ENCODE assay signal across 8 cellular contexts in genomic region chr3:131033480-131034080, GRCh38. TPM values are rescaled to one million over a fixed set of nuclear protein-coding genes. Genes with fewer than 3 reads are reported as not detected.
DNase-seq lines count a peak whose midpoint lies in the region; ATAC-seq and TF ChIP-seq lines count a peak whose summit lies in the region.

No MANE protein-coding gene starts in this region.

- H3K4me3 ChIP-seq in BJ (ENCODE audit: low read depth, low read length) (no peak overlapping the region), GM12875 (ENCODE audit: low read depth, low read length) (no peak overlapping the region)

- POLR2A ChIA-PET in BJ (lab: Charles Lee): no interaction called here

- TF ChIP-seq CTCF in BJ (IDR thresholded peaks at IDR 0.05; ENCODE audit: insufficient read depth, low read depth, low read length) (peak; percentile 55), GM12875 (IDR thresholded peaks at IDR 0.05; ENCODE audit: borderline replicate concordance, insufficient read depth, low read depth, low read length) (peak; percentile 23; the same call in 1 of the 2 replicates)

- DNase-seq in BJ (ENCODE audit: low read depth) (no peak), LHCN-M2 (ENCODE audit: low read depth) (peak; percentile 44), fibroblast of peridontal ligament (ENCODE audit: extremely low read depth) (peak; percentile 75), renal cortical epithelial cell (ENCODE audit: low read depth) (peak; percentile 47), cortex of kidney (lab: John Stamatoyannopoulos, UW) (no peak), GOT3 (lab: John Stamatoyannopoulos, UW) (no peak)

- no peaks in the 10 kb centered on the region for H3K27me3 ChIP-seq in BJ (ENCODE audit: control insufficient read depth, insufficient read depth, low read length)

- no peaks in the 10 kb centered on the region for H3K36me3 ChIP-seq in BJ (ENCODE audit: control insufficient read depth, insufficient read depth, low read length)

- CTCF ChIA-PET in BJ (lab: Yijun Ruan, JAX): interaction anchor here (0.6 to 1.9 kb wide), 10 partner anchors 8 to 762 kb away, joined by 3 to 6 read pairs (median 4); partner anchors contain the start of gene ATP2C1

- ATAC-seq in SK-N-SH treated with all-trans-retinoic acid at 6 μM for 48 hours: peak; percentile 83

TF ChIP-seq in SK-N-SH treated with all-trans-retinoic acid at 6 μM for 48 hours, 23 proteins besides CTCF, POLR2A, EP300 and RAD21:
- TF ChIP-seq, protein P1, sequence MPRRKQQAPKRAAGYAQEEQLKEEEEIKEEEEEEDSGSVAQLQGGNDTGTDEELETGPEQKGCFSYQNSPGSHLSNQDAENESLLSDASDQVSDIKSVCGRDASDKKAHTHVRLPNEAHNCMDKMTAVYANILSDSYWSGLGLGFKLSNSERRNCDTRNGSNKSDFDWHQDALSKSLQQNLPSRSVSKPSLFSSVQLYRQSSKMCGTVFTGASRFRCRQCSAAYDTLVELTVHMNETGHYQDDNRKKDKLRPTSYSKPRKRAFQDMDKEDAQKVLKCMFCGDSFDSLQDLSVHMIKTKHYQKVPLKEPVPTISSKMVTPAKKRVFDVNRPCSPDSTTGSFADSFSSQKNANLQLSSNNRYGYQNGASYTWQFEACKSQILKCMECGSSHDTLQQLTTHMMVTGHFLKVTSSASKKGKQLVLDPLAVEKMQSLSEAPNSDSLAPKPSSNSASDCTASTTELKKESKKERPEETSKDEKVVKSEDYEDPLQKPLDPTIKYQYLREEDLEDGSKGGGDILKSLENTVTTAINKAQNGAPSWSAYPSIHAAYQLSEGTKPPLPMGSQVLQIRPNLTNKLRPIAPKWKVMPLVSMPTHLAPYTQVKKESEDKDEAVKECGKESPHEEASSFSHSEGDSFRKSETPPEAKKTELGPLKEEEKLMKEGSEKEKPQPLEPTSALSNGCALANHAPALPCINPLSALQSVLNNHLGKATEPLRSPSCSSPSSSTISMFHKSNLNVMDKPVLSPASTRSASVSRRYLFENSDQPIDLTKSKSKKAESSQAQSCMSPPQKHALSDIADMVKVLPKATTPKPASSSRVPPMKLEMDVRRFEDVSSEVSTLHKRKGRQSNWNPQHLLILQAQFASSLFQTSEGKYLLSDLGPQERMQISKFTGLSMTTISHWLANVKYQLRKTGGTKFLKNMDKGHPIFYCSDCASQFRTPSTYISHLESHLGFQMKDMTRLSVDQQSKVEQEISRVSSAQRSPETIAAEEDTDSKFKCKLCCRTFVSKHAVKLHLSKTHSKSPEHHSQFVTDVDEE (CRISPR knock-in tag; IDR thresholded peaks at IDR 0.05): no peak
- TF ChIP-seq CSRNP3 (CRISPR knock-in tag; IDR thresholded peaks at IDR 0.05) (no peak), ISL1 (CRISPR knock-in tag; IDR thresholded peaks at IDR 0.05) (no peak), TOX (CRISPR knock-in tag; IDR thresholded peaks at IDR 0.05; ENCODE audit: borderline replicate concordance) (no peak), OSR1 (CRISPR knock-in tag; IDR thresholded peaks at IDR 0.05) (no peak), ZNF565 (CRISPR knock-in tag; conservative IDR thresholded peaks at IDR 0.05; ENCODE audit: low read depth) (no peak), TCF4 (CRISPR knock-in tag; IDR thresholded peaks at IDR 0.05; ENCODE audit: borderline replicate concordance) (no peak), ARNTL (CRISPR knock-in tag; IDR thresholded peaks at IDR 0.05; ENCODE audit: borderline replicate concordance, low read depth) (no peak), ZFP3 (CRISPR knock-in tag; IDR thresholded peaks at IDR 0.05) (no peak), BACH2 (CRISPR knock-in tag; IDR thresholded peaks at IDR 0.05; ENCODE audit: borderline replicate concordance) (no peak), ZFP30 (CRISPR knock-in tag; IDR thresholded peaks at IDR 0.05) (no peak)
- TF ChIP-seq, protein P2, sequence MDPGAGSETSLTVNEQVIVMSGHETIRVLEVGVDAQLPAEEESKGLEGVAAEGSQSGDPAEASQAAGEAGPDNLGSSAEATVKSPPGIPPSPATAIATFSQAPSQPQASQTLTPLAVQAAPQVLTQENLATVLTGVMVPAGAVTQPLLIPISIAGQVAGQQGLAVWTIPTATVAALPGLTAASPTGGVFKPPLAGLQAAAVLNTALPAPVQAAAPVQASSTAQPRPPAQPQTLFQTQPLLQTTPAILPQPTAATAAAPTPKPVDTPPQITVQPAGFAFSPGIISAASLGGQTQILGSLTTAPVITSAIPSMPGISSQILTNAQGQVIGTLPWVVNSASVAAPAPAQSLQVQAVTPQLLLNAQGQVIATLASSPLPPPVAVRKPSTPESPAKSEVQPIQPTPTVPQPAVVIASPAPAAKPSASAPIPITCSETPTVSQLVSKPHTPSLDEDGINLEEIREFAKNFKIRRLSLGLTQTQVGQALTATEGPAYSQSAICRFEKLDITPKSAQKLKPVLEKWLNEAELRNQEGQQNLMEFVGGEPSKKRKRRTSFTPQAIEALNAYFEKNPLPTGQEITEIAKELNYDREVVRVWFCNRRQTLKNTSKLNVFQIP (CRISPR knock-in tag; IDR thresholded peaks at IDR 0.05; ENCODE audit: borderline replicate concordance, low read depth): no peak
- TF ChIP-seq, protein P3, sequence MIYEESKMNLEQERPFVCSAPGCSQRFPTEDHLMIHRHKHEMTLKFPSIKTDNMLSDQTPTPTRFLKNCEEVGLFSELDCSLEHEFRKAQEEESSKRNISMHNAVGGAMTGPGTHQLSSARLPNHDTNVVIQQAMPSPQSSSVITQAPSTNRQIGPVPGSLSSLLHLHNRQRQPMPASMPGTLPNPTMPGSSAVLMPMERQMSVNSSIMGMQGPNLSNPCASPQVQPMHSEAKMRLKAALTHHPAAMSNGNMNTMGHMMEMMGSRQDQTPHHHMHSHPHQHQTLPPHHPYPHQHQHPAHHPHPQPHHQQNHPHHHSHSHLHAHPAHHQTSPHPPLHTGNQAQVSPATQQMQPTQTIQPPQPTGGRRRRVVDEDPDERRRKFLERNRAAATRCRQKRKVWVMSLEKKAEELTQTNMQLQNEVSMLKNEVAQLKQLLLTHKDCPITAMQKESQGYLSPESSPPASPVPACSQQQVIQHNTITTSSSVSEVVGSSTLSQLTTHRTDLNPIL (CRISPR knock-in tag; IDR thresholded peaks at IDR 0.05; ENCODE audit: low read depth): no peak

RNA-seq across cellular contexts. Expression of gene NEK11, which starts 6.9 kb away (rescaled TPM):
- polyA plus RNA-seq in BJ (2011; rRNA removed): 2.6 and 5.9 TPM in 2 replicates
- polyA minus RNA-seq in BJ (2011; rRNA and poly(A)+ RNA removed): 2.9 and 3.7 TPM in 2 replicates
- total RNA-seq in LHCN-M2 (2014; rRNA removed) (6.1 and 13.3 TPM in 2 replicates), renal cortical epithelial cell (14.4 and 28.6 TPM in 2 replicates)
- 5.1 TPM for polyA plus RNA-seq in LHCN-M2 (2012)

RNA-seq across cellular contexts. Expression of gene ASTE1, which starts 7.0 kb away (rescaled TPM):
- polyA plus RNA-seq in BJ (2011; rRNA removed): 4.5 and 5.7 TPM in 2 replicates
- polyA minus RNA-seq in BJ (2011; rRNA and poly(A)+ RNA removed): 6.0 and 6.3 TPM in 2 replicates
- 7.1 and 8.4 TPM in 2 replicates for total RNA-seq in LHCN-M2 (2014; rRNA removed)
- polyA plus RNA-seq in LHCN-M2 (2012): 3.2 TPM
- total RNA-seq in renal cortical epithelial cell: 2.4 and 8.7 TPM in 2 replicates

Comparison
In these comparisons a context has a peak if more than half of its experiments do, and no peak if none do; other contexts are left out.
1. DNase-seq: peak in LHCN-M2 (single experiment), fibroblast of peridontal ligament (single experiment) and renal cortical epithelial cell (single experiment); none in BJ (single experiment), cortex of kidney (single experiment) and GOT3 (single experiment).